1 cellular context compared by ENCODE assay signal in the genomic region with DNA sequence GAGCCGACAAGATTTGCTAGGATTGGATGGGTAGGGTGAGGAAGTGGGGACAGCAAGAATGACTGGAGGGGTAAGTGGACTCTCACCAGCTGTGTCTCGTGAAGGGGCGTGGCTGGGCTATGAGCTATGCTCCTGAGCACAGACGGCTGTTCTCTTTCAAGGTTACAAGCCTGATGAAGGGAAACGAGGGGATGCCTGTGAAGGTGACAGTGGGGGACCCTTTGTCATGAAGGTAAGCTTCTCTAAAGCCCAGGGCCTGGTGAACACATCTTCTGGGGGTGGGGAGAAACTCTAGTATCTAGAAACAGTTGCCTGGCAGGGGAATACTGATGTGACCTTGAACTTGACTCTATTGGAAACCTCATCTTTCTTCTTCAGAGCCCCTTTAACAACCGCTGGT.
TF ChIP-seq lines count a peak whose summit lies in the region.

No MANE protein-coding gene starts in this region.

TF ChIP-seq in GM23338, 12 proteins besides CTCF, POLR2A, EP300 and RAD21 (continued from another document):
- TF ChIP-seq CREB1 (CRISPR knock-in tag; IDR thresholded peaks at IDR 0.05; ENCODE audit: low read depth) (no peak), ZNF114 (CRISPR knock-in tag; IDR thresholded peaks at IDR 0.05) (no peak)
